Comparison of ENCODE assay signal across 1 cellular context in genomic region chr12:1662761-1663439, GRCh38.
TF ChIP-seq lines count a peak whose summit lies in the region.

No MANE protein-coding gene starts in this region.

TF ChIP-seq in GM12878, 131 proteins besides CTCF, POLR2A, EP300 and RAD21 (continued from another document):
- TF ChIP-seq GATAD2B (conservative IDR thresholded peaks at IDR 0.05; ENCODE audit: low read depth) (peak; percentile 44; the same call in 1 of the 2 replicates), MLLT1 (IDR thresholded peaks at IDR 0.05) (0 out of 2 replicates have a peak, but pooled peaks have one; percentile 31)
